18 cellular contexts compared by ENCODE assay signal in the genomic region with DNA sequence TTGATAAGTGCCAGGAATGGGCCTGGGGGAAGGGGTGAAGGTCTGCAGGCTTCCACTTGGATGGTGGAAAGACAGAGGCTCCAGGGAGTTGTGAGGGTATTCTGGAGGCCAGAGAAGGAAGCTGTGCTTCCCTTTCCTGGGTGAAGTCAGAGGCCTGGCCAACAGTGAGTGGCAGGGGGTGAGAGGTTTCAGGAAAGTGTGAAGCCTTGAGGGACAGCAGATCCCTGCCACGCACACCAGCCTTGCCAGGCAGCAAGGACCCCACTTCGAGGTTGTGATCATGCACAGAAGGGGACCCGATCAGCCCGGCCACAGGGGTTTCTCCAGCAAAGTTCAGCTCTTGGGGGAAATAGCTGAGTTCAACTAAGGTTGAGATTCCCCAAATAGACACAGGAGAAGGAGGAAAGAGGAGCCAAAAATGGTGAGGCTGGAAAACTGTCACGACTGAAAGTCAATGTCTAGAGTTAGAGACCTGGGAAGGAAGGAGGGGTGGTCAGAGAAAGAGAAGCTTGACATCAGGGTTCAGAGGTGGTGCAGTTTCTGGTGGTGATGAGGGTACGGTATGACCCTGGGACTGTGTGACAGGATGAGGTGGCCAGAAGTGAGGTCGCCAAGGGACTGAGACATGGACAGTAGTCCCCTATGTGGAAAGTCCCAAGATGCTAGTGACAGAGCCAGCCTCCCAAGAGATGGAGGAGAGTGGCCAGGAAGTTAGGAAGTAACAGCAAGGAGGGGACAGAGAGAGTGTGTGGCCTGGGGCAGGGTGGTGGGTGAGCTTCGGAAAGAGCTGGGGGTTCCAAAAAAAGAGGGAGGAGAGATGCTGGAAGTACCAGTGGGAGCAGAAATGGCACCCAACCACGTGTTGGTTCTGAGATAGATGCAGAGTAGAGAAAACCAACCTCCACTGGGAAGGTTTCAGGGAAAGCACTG.
DNase-seq lines count a peak whose midpoint lies in the region; ATAC-seq and TF ChIP-seq lines count a peak whose summit lies in the region.
"Had no signal": no experiment of that assay in that cellular context is flagged by ENCODE, and none has a peak within 500 bp of the region (broad histone marks: within the 10 kb centered on the region; RNA-seq: fewer than 3 reads in every experiment).

No MANE protein-coding gene starts in this region.

- no peak for TF ChIP-seq CTCF in mesothelial cell of epicardium (IDR thresholded peaks at IDR 0.05; ENCODE audit: unreplicated experiment)
- no peak for TF ChIP-seq CTCF in GM23338 (conservative IDR thresholded peaks at IDR 0.05; ENCODE audit: low read depth in 2 of 2)

- peaks cover under 1% of the 10 kb centered on the region for H3K4me1 ChIP-seq in GM23338 (ENCODE audit: insufficient read depth)
- H3K4me1 ChIP-seq: parathyroid adenoma had no signal

- no peak overlapping the region for H3K4me3 ChIP-seq in GM23338
- H3K4me3 ChIP-seq: PC-9 had no signal

- no peaks in the 10 kb centered on the region for H4K20me1 ChIP-seq in GM23338 (replicated peaks; ENCODE audit: insufficient read depth)

- H3K27me3 Mint-ChIP-seq in T-helper 17 cell (no peaks in the 10 kb centered on the region), mesothelial cell of epicardium (ENCODE audit: low read depth) (no peaks in the 10 kb centered on the region), GM23338 (ENCODE audit: insufficient read depth, low read depth, poor library complexity) (peaks cover 12% of the 10 kb centered on the region)
- no peaks in the 10 kb centered on the region for H3K27me3 Mint-ChIP-seq in stimulated activated memory B cell treated with anti-CD40 and anti-IgM and Interleukin-4, amounts not matched to agents 10 μg/mL and 1 μg/mL and 100 μg/mL, for 72 hours
- H3K27me3 Mint-ChIP-seq: CD4-positive, CD25-positive, alpha-beta regulatory T cell had no signal

- peaks cover 2% of the 10 kb centered on the region; the same call in 1 of the 2 replicates for H3K9me2 ChIP-seq in GM23338 (ENCODE audit: insufficient read depth)

- H3K4me3 Mint-ChIP-seq in T-helper 17 cell (no peak overlapping the region), mesothelial cell of epicardium (no peak overlapping the region), GM23338 (no peak overlapping the region)
- no peak overlapping the region for H3K4me3 Mint-ChIP-seq in stimulated activated memory B cell treated with anti-CD40 and anti-IgM and Interleukin-4, amounts not matched to agents 10 μg/mL and 1 μg/mL and 100 μg/mL, for 72 hours
- H3K4me3 Mint-ChIP-seq: activated T-helper 1 cell treated with anti-CD3 and anti-CD28 coated beads, Interleukin-12 subunit alpha, Interleukin-12 subunit beta, Interleukin-2, Interleukin-4 antibody, amounts not matched to agents 30 ng/mL and 10 ng/mL and 1 ng/mL, durations not matched to agents 14 hours and 24 hours and 36 hours; CD4-positive, CD25-positive, alpha-beta regulatory T cell had no signal

- H3K9me3 ChIP-seq in T-helper 17 cell (ENCODE audit: control insufficient read depth, low read length, poor library complexity, severe bottlenecking): no peaks in the 10 kb centered on the region

- H3K27ac Mint-ChIP-seq in T-helper 17 cell: peak overlapping the region; percentile 89
- H3K27ac Mint-ChIP-seq in mesothelial cell of epicardium: peak overlapping the region; percentile 44
- H3K27ac Mint-ChIP-seq in stimulated activated memory B cell treated with anti-CD40 and anti-IgM and Interleukin-4, amounts not matched to agents 10 μg/mL and 1 μg/mL and 100 μg/mL, for 72 hours: peak overlapping the region; percentile 3
- no peak overlapping the region for H3K27ac Mint-ChIP-seq in GM23338
- H3K27ac Mint-ChIP-seq: activated T-helper 1 cell treated with anti-CD3 and anti-CD28 coated beads, Interleukin-12 subunit alpha, Interleukin-12 subunit beta, Interleukin-2, Interleukin-4 antibody, amounts not matched to agents 30 ng/mL and 10 ng/mL and 1 ng/mL, durations not matched to agents 14 hours and 24 hours and 36 hours had no signal

- peaks cover 10% of the 10 kb centered on the region for H3K9me3 Mint-ChIP-seq in mesothelial cell of epicardium
- H3K9me3 Mint-ChIP-seq in stimulated activated memory B cell treated with anti-CD40 and anti-IgM and Interleukin-4, amounts not matched to agents 10 μg/mL and 1 μg/mL and 100 μg/mL, for 72 hours: no peaks in the 10 kb centered on the region
- H3K9me3 Mint-ChIP-seq in GM23338: peaks cover 2% of the 10 kb centered on the region
- H3K9me3 Mint-ChIP-seq: activated T-helper 1 cell treated with anti-CD3 and anti-CD28 coated beads, Interleukin-12 subunit alpha, Interleukin-12 subunit beta, Interleukin-2, Interleukin-4 antibody, amounts not matched to agents 30 ng/mL and 10 ng/mL and 1 ng/mL, durations not matched to agents 14 hours and 24 hours and 36 hours had no signal

- H3K4me1 Mint-ChIP-seq in T-helper 17 cell (peaks cover 15% of the 10 kb centered on the region), mesothelial cell of epicardium (peaks cover 56% of the 10 kb centered on the region), GM23338 (peaks cover 17% of the 10 kb centered on the region)
- peaks cover 9% of the 10 kb centered on the region for H3K4me1 Mint-ChIP-seq in stimulated activated memory B cell treated with anti-CD40 and anti-IgM and Interleukin-4, amounts not matched to agents 10 μg/mL and 1 μg/mL and 100 μg/mL, for 72 hours

- H3K27ac ChIP-seq in GM23338 (ENCODE audit: low read depth): no peak overlapping the region
- H3K27ac ChIP-seq: parathyroid adenoma, PC-9 had no signal

- H3F3A ChIP-seq in GM23338 (replicated peaks; ENCODE audit: low read depth): no peaks in the 10 kb centered on the region

- H3K36me3 Mint-ChIP-seq in T-helper 17 cell (ENCODE audit: low read depth): peaks cover 3% of the 10 kb centered on the region
- H3K36me3 Mint-ChIP-seq in mesothelial cell of epicardium: peaks cover 9% of the 10 kb centered on the region
- no peaks in the 10 kb centered on the region for H3K36me3 Mint-ChIP-seq in stimulated activated memory B cell treated with anti-CD40 and anti-IgM and Interleukin-4, amounts not matched to agents 10 μg/mL and 1 μg/mL and 100 μg/mL, for 72 hours
- no peaks in the 10 kb centered on the region; the same call in 2 of the 3 replicates for H3K36me3 Mint-ChIP-seq in GM23338 (ENCODE audit: low read depth)
- H3K36me3 Mint-ChIP-seq: CD4-positive, CD25-positive, alpha-beta regulatory T cell had no signal

- no peaks in the 10 kb centered on the region for H3K79me2 ChIP-seq in GM23338 (replicated peaks; ENCODE audit: insufficient read depth)
- H3K79me2 ChIP-seq: parathyroid adenoma had no signal

- no peak overlapping the region for H3K4me2 ChIP-seq in GM23338
- H3K4me2 ChIP-seq: PC-9 had no signal

- no peak overlapping the region for H2AFZ ChIP-seq in GM23338
- H2AFZ ChIP-seq: parathyroid adenoma, PC-9 had no signal

- DNase-seq in activated effector memory CD4-positive, alpha-beta T cell treated with anti-CD3 and anti-CD28 coated beads, Interleukin-2, amount 50 U/mL, for 16 hours: peak; percentile 30
- no peak for DNase-seq in activated effector memory CD4-positive, alpha-beta T cell treated with Interleukin-2 at 50 U/mL for 16 hours
- DNase-seq in T-helper 17 cell (no peak), mesothelial cell of epicardium (ENCODE audit: low spot score in 2 of 2, unreplicated experiment in 2 of 2) (no peak), GM23338 (ENCODE audit: low spot score) (no peak), NCI-H524 treated with DMSO at 0.1 percent for 48 hours (lab: John Stamatoyannopoulos, UW) (no peak), iPS-NIHi11 (ENCODE audit: low spot score) (no peak)
- DNase-seq: amniotic stem cell; caudate nucleus; CD4-positive, CD25-positive, alpha-beta regulatory T cell; H7; NCI-H1436; PC-9 had no signal

- no peaks in the 10 kb centered on the region for H3K27me3 ChIP-seq in GM23338 (ENCODE audit: insufficient read depth)

- no peaks in the 10 kb centered on the region; the same call in 1 of the 2 replicates for H3K36me3 ChIP-seq in GM23338 (ENCODE audit: insufficient read depth)

- ATAC-seq in T-helper 17 cell: no peak
- no peak for ATAC-seq in stimulated activated memory B cell treated with anti-CD40 and anti-IgM and Interleukin-4, amounts not matched to agents 10 μg/mL and 1 μg/mL and 100 μg/mL, for 72 hours
- no peak for ATAC-seq in GM23338
- ATAC-seq: esophagus mucosa, HepG2 had no signal

TF ChIP-seq in GM23338, 12 proteins besides CTCF, POLR2A, EP300 and RAD21:
- TF ChIP-seq JUNB (IDR thresholded peaks at IDR 0.05; ENCODE audit: unreplicated experiment) (no peak), CREB1 (CRISPR knock-in tag; IDR thresholded peaks at IDR 0.05; ENCODE audit: low read depth) (no peak), POLR2AphosphoS5 (IDR thresholded peaks at IDR 0.05; ENCODE audit: low read depth) (no peak), ZNF114 (CRISPR knock-in tag; IDR thresholded peaks at IDR 0.05) (no peak), STAT1 (IDR thresholded peaks at IDR 0.05; ENCODE audit: unreplicated experiment) (no peak), EZH2phosphoT487 (IDR thresholded peaks at IDR 0.05; ENCODE audit: unreplicated experiment) (no peak)
